Comparison of ENCODE assay signal across 13 cellular contexts in genomic region chr11:121237686-121238658, GRCh38. TPM values are rescaled to one million over a fixed set of nuclear protein-coding genes. Genes with fewer than 3 reads are reported as not detected.
DNase-seq lines count a peak whose midpoint lies in the region; ATAC-seq and TF ChIP-seq lines count a peak whose summit lies in the region.
"Had no signal": no experiment of that assay in that cellular context is flagged by ENCODE, and none has a peak within 500 bp of the region (broad histone marks: within the 10 kb centered on the region; RNA-seq: fewer than 3 reads in every experiment).

No MANE protein-coding gene starts in this region.

- TF ChIP-seq CTCF in adrenal gland (IDR thresholded peaks at IDR 0.05) (no peak), osteoblast (IDR thresholded peaks at IDR 0.05; ENCODE audit: extremely low read depth, low read depth, low read length) (no peak)

- intact Hi-C loops in adrenal gland (cut with DNase I) = no loop called here

- no peaks in the 10 kb centered on the region for H3K4me1 ChIP-seq in adrenal gland (replicated peaks in 1 of 2)
- H3K4me1 ChIP-seq in osteoblast (ENCODE audit: insufficient read depth, low read length) = peaks cover 28% of the 10 kb centered on the region

- H3K27ac ChIP-seq in adrenal gland (peak overlapping the region in 1 of 5 donors; percentile 20), osteoblast (ENCODE audit: low read depth, low read length) (peak overlapping the region; percentile 30)
- H3K27ac ChIP-seq: coronary artery had no signal

- H3K4me2 ChIP-seq in osteoblast (ENCODE audit: insufficient read depth, low read length) = peak overlapping the region; percentile 50

- DNase-seq in NCI-H748 (lab: John Stamatoyannopoulos, UW; ENCODE audit: unreplicated experiment) (peak; percentile 6), NCI-H748 treated with DMSO at 0.1 percent for 48 hours (lab: John Stamatoyannopoulos, UW) (no peak), adrenal gland (peak in 4 of 7 donors; percentile 23 to 73 (median 50)), osteoblast (ENCODE audit: insufficient read length, low spot score, missing footprints) (no peak), SW480 (ENCODE audit: low spot score) (no peak)
- DNase-seq in activated CD8-positive, alpha-beta memory T cell treated with anti-CD3 and anti-CD28 coated beads, Interleukin-2, amount 50 U/mL, for 48 hours = no peak
- DNase-seq: 8988T; activated CD4-positive, alpha-beta T cell treated with anti-CD3 and anti-CD28 coated beads, Interleukin-2, amount 50 U/mL, for 1 hour; kidney; NCI-H82 had no signal

- no peaks in the 10 kb centered on the region for H4K20me1 ChIP-seq in osteoblast (ENCODE audit: insufficient read depth, low read length)

- peak; percentile 13 for ATAC-seq in HG03432 (IDR thresholded peaks at IDR 0.05; ENCODE audit: unreplicated experiment)
- no peak for ATAC-seq in GM18520 (IDR thresholded peaks at IDR 0.05; ENCODE audit: unreplicated experiment)

- no peak for TF ChIP-seq POLR2A in adrenal gland (IDR thresholded peaks at IDR 0.05)

- 72 to 88% (median 77%) methylated on average over 9 to 12 of the region's 12 CpGs for WGBS in adrenal gland, 4 donors

- H2AFZ ChIP-seq in osteoblast (ENCODE audit: low read length) = no peak overlapping the region

- H3K4me3 ChIP-seq in adrenal gland = no peak overlapping the region
- H3K4me3 ChIP-seq in osteoblast (ENCODE audit: insufficient read depth, low read length) = no peak overlapping the region
- H3K4me3 ChIP-seq: coronary artery had no signal

- H3K79me2 ChIP-seq in osteoblast (ENCODE audit: insufficient read depth, low read length) = no peaks in the 10 kb centered on the region

- H3K9me3 ChIP-seq in adrenal gland (replicated peaks in 1 of 3) = no peaks in the 10 kb centered on the region
- no peaks in the 10 kb centered on the region for H3K9me3 ChIP-seq in osteoblast (ENCODE audit: low read depth, low read length)

- H3K36me3 ChIP-seq in adrenal gland (replicated peaks in 1 of 2) = no peaks in the 10 kb centered on the region
- H3K36me3 ChIP-seq in osteoblast (ENCODE audit: insufficient read depth, low read length) = no peaks in the 10 kb centered on the region

- H3K27me3 ChIP-seq in adrenal gland (no peaks in the 10 kb centered on the region), osteoblast (ENCODE audit: insufficient read depth, low read length) (peaks cover 4% of the 10 kb centered on the region)

RNA-seq across cellular contexts. Expression of gene SC5D, which starts 54.6 kb away (rescaled TPM):
- total RNA-seq in adrenal gland = 100 to 1,000 TPM in 1 of 8 donors, 10 to 100 TPM in 7; 27.2 to 121 (median 42.6) TPM
- polyA plus RNA-seq in adrenal gland = 100 to 1,000 TPM in 1 of 3 donors, 10 to 100 TPM in 2; 18.3 to 317 (median 21.0) TPM
- total RNA-seq in osteoblast = 63.7 and 93.7 TPM in 2 replicates

Comparison
In these comparisons a context has a peak if more than half of its experiments do, and no peak if none do; other contexts are left out.
1. DNase-seq: peak in NCI-H748 (single experiment) and adrenal gland (4 of 7); none in NCI-H748 treated with DMSO at 0.1 percent for 48 hours (single experiment), osteoblast (single experiment), SW480 (single experiment) and activated CD8-positive, alpha-beta memory T cell treated with anti-CD3 and anti-CD28 coated beads, Interleukin-2, amount 50 U/mL, for 48 hours (single experiment).